ENCODE assay signal across 16 cellular contexts in genomic region chr14:24958271-24958670, GRCh38.
DNase-seq lines count a peak whose midpoint lies in the region; ATAC-seq and TF ChIP-seq lines count a peak whose summit lies in the region.
"Had no signal": no experiment of that assay in that cellular context is flagged by ENCODE, and none has a peak within 500 bp of the region (broad histone marks: within the 10 kb centered on the region; RNA-seq: fewer than 3 reads in every experiment).

No MANE protein-coding gene starts in this region.

- WGBS in sigmoid colon, 2 donors = 70 to 76% methylated on average over 1 of the region's 1 CpG

- TF ChIP-seq POLR2A in sigmoid colon (IDR thresholded peaks at IDR 0.05) = no peak

- no peak for ATAC-seq in HG03521 (IDR thresholded peaks at IDR 0.05; ENCODE audit: unreplicated experiment)
- ATAC-seq: Panc1 had no signal

- H3K9ac ChIP-seq in adipocyte (ENCODE audit: low read length) = no peak overlapping the region

- H3K27me3 ChIP-seq in adipocyte (replicated peaks; ENCODE audit: control insufficient read depth, insufficient read depth, low read length) = no peaks in the 10 kb centered on the region
- no peaks in the 10 kb centered on the region for H3K27me3 ChIP-seq in sigmoid colon

- H3K4me3 ChIP-seq in adipocyte (ENCODE audit: low read length) = no peak overlapping the region
- no peak overlapping the region for H3K4me3 ChIP-seq in sigmoid colon

- peak overlapping the region in 3 of 4 donors; percentile 69 to 79 (median 77) for H3K27ac ChIP-seq in sigmoid colon

- H3K36me3 ChIP-seq in adipocyte (ENCODE audit: control insufficient read depth, insufficient read depth, low read length, severe bottlenecking) (no peaks in the 10 kb centered on the region), sigmoid colon (no peaks in the 10 kb centered on the region)

- H3K9me3 ChIP-seq in adipocyte (ENCODE audit: control insufficient read depth, low read length) = no peaks in the 10 kb centered on the region
- H3K9me3 ChIP-seq in sigmoid colon = no peaks in the 10 kb centered on the region

- no peak for TF ChIP-seq CTCF in sigmoid colon (IDR thresholded peaks at IDR 0.05)

- peaks cover 27% of the 10 kb centered on the region for H3K4me1 ChIP-seq in adipocyte (ENCODE audit: control insufficient read depth, insufficient read depth, low read length)
- peaks cover 0 to 55% (median 46%) of the 10 kb centered on the region in 4 donors for H3K4me1 ChIP-seq in sigmoid colon

- TF ChIP-seq EP300 in sigmoid colon (IDR thresholded peaks at IDR 0.05) = no peak

- DNase-seq in COLO829 (ENCODE audit: low spot score) (peak; percentile 85), adipocyte (ENCODE audit: low read depth) (peak; percentile 71), foreskin melanocyte (peak; percentile 97), sigmoid colon (no peak), pons (ENCODE audit: low spot score) (no peak), RPMI8226 (no peak)
- DNase-seq in activated CD8-positive, alpha-beta memory T cell treated with anti-CD3 and anti-CD28 coated beads, Interleukin-2, amount 50 U/mL, for 4 hours = no peak
- DNase-seq: GOT3, MM.1S, NCI-H1105 treated with DMSO at 0.1 percent for 48 hours, NCI-H187, NCI-H510A, NCI-H82, SHP77 had no signal

- intact Hi-C loops in sigmoid colon (cut with DNase I) = loop anchor here (10.0 kb wide), 1 partner anchor 87 kb away; no protein-coding TSS in a partner anchor

Comparison
In these comparisons a context has a peak if more than half of its experiments do, and no peak if none do; other contexts are left out.
1. DNase-seq: peak in COLO829 (single experiment), adipocyte (single experiment) and foreskin melanocyte (single experiment); none in sigmoid colon (single experiment), pons (single experiment), RPMI8226 (single experiment) and activated CD8-positive, alpha-beta memory T cell treated with anti-CD3 and anti-CD28 coated beads, Interleukin-2, amount 50 U/mL, for 4 hours (single experiment).